In genomic region chr5:16975950-16976624, GRCh38 we compare ENCODE assay signal across 13 cellular contexts.
DNase-seq lines count a peak whose midpoint lies in the region; ATAC-seq lines count a peak whose summit lies in the region.
"Had no signal": no experiment of that assay in that cellular context is flagged by ENCODE, and none has a peak within 500 bp of the region (broad histone marks: within the 10 kb centered on the region; RNA-seq: fewer than 3 reads in every experiment).

No MANE protein-coding gene starts in this region.

- ATAC-seq in GM19455 (IDR thresholded peaks at IDR 0.05; ENCODE audit: unreplicated experiment), result peak; percentile 60
- ATAC-seq in HG02981 (IDR thresholded peaks at IDR 0.05; ENCODE audit: unreplicated experiment), result peak; percentile 65

- H3K9me3 ChIP-seq in BLaER1, result no peaks in the 10 kb centered on the region
- H3K9me3 ChIP-seq: upper lobe of left lung had no signal

- no peak overlapping the region for H3K4me3 ChIP-seq in BLaER1
- H3K4me3 ChIP-seq: upper lobe of left lung had no signal

- 0 out of 2 replicates have a peak overlapping the region, but pooled peaks have one; percentile 30 for H3K27ac ChIP-seq in BLaER1
- H3K27ac ChIP-seq: upper lobe of left lung had no signal

- H3K9ac ChIP-seq in BLaER1, result no peak overlapping the region

- H4K20me1 ChIP-seq in BLaER1, result no peaks in the 10 kb centered on the region

- DNase-seq in NCI-H226 (peak; percentile 36), activated T-cell treated with anti-CD3 and anti-CD28 coated beads for 4 hours (no peak), NCI-H526 treated with DMSO at 0.1 percent for 48 hours (lab: John Stamatoyannopoulos, UW) (no peak), amygdala (lab: John Stamatoyannopoulos, UW) (no peak)
- no peak for DNase-seq in stimulated activated naive CD4-positive, alpha-beta T cell treated with Interleukin-2 at 50 U/mL for 16 hours (lab: John Stamatoyannopoulos, UW)
- DNase-seq: activated naive CD4-positive, alpha-beta T cell treated with Interleukin-2 at 50 U/mL for 16 hours; NCI-H510A treated with DMSO at 0.1 percent for 48 hours; stimulated activated CD4-positive, alpha-beta T cell treated with anti-CD3 and anti-CD28 coated beads, Interleukin-4, amount 100 ng/mL, for 1 hour; T1000; upper lobe of left lung had no signal

- H3K4me2 ChIP-seq in BLaER1, result peak overlapping the region; percentile 73

- no peaks in the 10 kb centered on the region for H3K36me3 ChIP-seq in BLaER1
- H3K36me3 ChIP-seq: upper lobe of left lung had no signal

- H3K4me1 ChIP-seq in BLaER1, result peaks cover 24% of the 10 kb centered on the region
- H3K4me1 ChIP-seq: upper lobe of left lung had no signal

- no peaks in the 10 kb centered on the region for H3K27me3 ChIP-seq in BLaER1
- H3K27me3 ChIP-seq: upper lobe of left lung had no signal
